33 cellular contexts compared by ENCODE assay signal in genomic region chr12:66335746-66336145, GRCh38.
"Had no signal": no experiment of that assay in that cellular context is flagged by ENCODE, and none has a peak within 500 bp of the region (broad histone marks: within the 10 kb centered on the region; RNA-seq: fewer than 3 reads in every experiment).

No MANE protein-coding gene starts in this region.

- H3K27ac Mint-ChIP-seq: activated naive CD4-positive, alpha-beta T cell treated with anti-CD3 and anti-CD28 coated beads for 36 hours; activated naive CD4-positive, alpha-beta T cell treated with anti-CD3 and anti-CD28 coated beads, Interleukin-2, amount 10 ng/mL, durations not matched to agents 7 days and 5 days; activated naive CD4-positive, alpha-beta T cell treated with anti-CD3 and anti-CD28 coated beads, Interleukin-2, amount 50 U/mL, for 24 hours; activated naive CD4-positive, alpha-beta T cell treated with anti-CD3 and anti-CD28 coated beads, Interleukin-2, amount 50 U/mL, for 72 hours; activated naive CD8-positive, alpha-beta T cell; activated naive CD8-positive, alpha-beta T cell treated with anti-CD3 and anti-CD28 coated beads for 36 hours; activated naive CD8-positive, alpha-beta T cell treated with anti-CD3 and anti-CD28 coated beads, Interleukin-2, amount 10 ng/mL, durations not matched to agents 7 days and 5 days; activated naive CD8-positive, alpha-beta T cell treated with anti-CD3 and anti-CD28 coated beads, Interleukin-2, amount 50 U/mL, for 24 hours; activated T-cell treated with anti-CD3 and anti-CD28 coated beads, Interleukin-2, amount 50 U/mL, for 24 hours; activated T-cell treated with anti-CD3 and anti-CD28 coated beads, Interleukin-2, amount 50 U/mL, for 72 hours; activated T-helper 1 cell treated with anti-CD3 and anti-CD28 coated beads, Interleukin-12 subunit alpha, Interleukin-12 subunit beta, Interleukin-2, Interleukin-4 antibody, amounts not matched to agents 30 ng/mL and 10 ng/mL and 1 ng/mL, durations not matched to agents 14 hours and 24 hours and 36 hours; activated T-helper 17 cell treated with anti-CD3 and anti-CD28 coated beads, Interleukin-2, amount 50 U/mL, for 72 hours; activated T-helper 2 cell treated with anti-CD3 and anti-CD28 coated beads, Interferon-gamma antibody, Interleukin-2, Interleukin-4, amounts not matched to agents 10 μg/mL and 5 μg/mL and 100 μg/mL, durations not matched to agents 14 hours and 24 hours and 36 hours; brain had no signal

- DNase-seq: activated effector memory CD4-positive, alpha-beta T cell treated with anti-CD3 and anti-CD28 coated beads, Interleukin-2, amount 50 U/mL, for 16 hours; activated effector memory CD4-positive, alpha-beta T cell treated with Interleukin-2 at 50 U/mL for 16 hours; activated gamma-delta T cell; activated gamma-delta T cell treated with Interleukin-2 at 50 U/mL for 16 hours; activated naive CD4-positive, alpha-beta T cell; activated naive CD4-positive, alpha-beta T cell treated with anti-CD3 and anti-CD28 coated beads for 36 hours; activated naive CD4-positive, alpha-beta T cell treated with anti-CD3 and anti-CD28 coated beads, Interleukin-2, amount 10 ng/mL, durations not matched to agents 7 days and 5 days; activated naive CD4-positive, alpha-beta T cell treated with anti-CD3 and anti-CD28 coated beads, Interleukin-2, amount 50 U/mL, for 16 hours; activated naive CD4-positive, alpha-beta T cell treated with Interleukin-2 at 50 U/mL for 16 hours; activated naive CD8-positive, alpha-beta T cell treated with anti-CD3 and anti-CD28 coated beads for 36 hours; activated naive CD8-positive, alpha-beta T cell treated with anti-CD3 and anti-CD28 coated beads, Interleukin-2, amount 10 ng/mL, durations not matched to agents 7 days and 5 days; activated naive CD8-positive, alpha-beta T cell treated with anti-CD3 and anti-CD28 coated beads, Interleukin-2, amount 50 U/mL, for 24 hours; activated T-cell treated with anti-CD3 and anti-CD28 coated beads, Interleukin-2, amount 50 U/mL, for 24 hours; activated T-cell treated with anti-CD3 and anti-CD28 coated beads, Interleukin-2, amount 50 U/mL, for 4 hours; activated T-cell treated with anti-CD3 and anti-CD28 coated beads, Interleukin-2, amount 50 U/mL, for 48 hours; activated T-cell treated with anti-CD3 and anti-CD28 coated beads, Interleukin-2, amount 50 U/mL, for 72 hours; adrenal gland; amniotic stem cell; amygdala; anterior cingulate cortex; aorta; body of pancreas; brain microvascular endothelial cell; central memory CD4-positive, alpha-beta T cell; cerebellar nuclear complex had no signal

- ATAC-seq: activated naive CD4-positive, alpha-beta T cell treated with anti-CD3 and anti-CD28 coated beads, Interleukin-2, amount 50 U/mL, for 72 hours; activated naive CD8-positive, alpha-beta T cell treated with anti-CD3 and anti-CD28 coated beads, Interleukin-2, amount 50 U/mL, for 24 hours; activated T-cell treated with anti-CD3 and anti-CD28 coated beads, Interleukin-2, amount 50 U/mL, for 4 hours; activated T-cell treated with anti-CD3 and anti-CD28 coated beads, Interleukin-2, amount 50 U/mL, for 72 hours; activated T-helper 17 cell treated with anti-CD3 and anti-CD28 coated beads, Interleukin-2, amount 50 U/mL, for 72 hours; body of pancreas had no signal

- H3K4me3 Mint-ChIP-seq: activated naive CD4-positive, alpha-beta T cell treated with anti-CD3 and anti-CD28 coated beads for 36 hours; activated naive CD4-positive, alpha-beta T cell treated with anti-CD3 and anti-CD28 coated beads, Interleukin-2, amount 10 ng/mL, durations not matched to agents 7 days and 5 days; activated naive CD4-positive, alpha-beta T cell treated with anti-CD3 and anti-CD28 coated beads, Interleukin-2, amount 50 U/mL, for 24 hours; activated naive CD8-positive, alpha-beta T cell; activated naive CD8-positive, alpha-beta T cell treated with anti-CD3 and anti-CD28 coated beads for 36 hours; activated naive CD8-positive, alpha-beta T cell treated with anti-CD3 and anti-CD28 coated beads, Interleukin-2, amount 10 ng/mL, durations not matched to agents 7 days and 5 days; activated naive CD8-positive, alpha-beta T cell treated with anti-CD3 and anti-CD28 coated beads, Interleukin-2, amount 50 U/mL, for 24 hours; activated T-cell treated with anti-CD3 and anti-CD28 coated beads, Interleukin-2, amount 50 U/mL, for 24 hours; activated T-cell treated with anti-CD3 and anti-CD28 coated beads, Interleukin-2, amount 50 U/mL, for 4 hours; activated T-cell treated with anti-CD3 and anti-CD28 coated beads, Interleukin-2, amount 50 U/mL, for 72 hours; activated T-helper 1 cell treated with anti-CD3 and anti-CD28 coated beads, Interleukin-12 subunit alpha, Interleukin-12 subunit beta, Interleukin-2, Interleukin-4 antibody, amounts not matched to agents 30 ng/mL and 10 ng/mL and 1 ng/mL, durations not matched to agents 14 hours and 24 hours and 36 hours; activated T-helper 17 cell treated with anti-CD3 and anti-CD28 coated beads, Interleukin-2, amount 50 U/mL, for 72 hours; brain; central memory CD8-positive, alpha-beta T cell had no signal

- H3K9me3 Mint-ChIP-seq: activated T-cell treated with anti-CD3 and anti-CD28 coated beads, Interleukin-2, amount 50 U/mL, for 72 hours; activated T-helper 2 cell treated with anti-CD3 and anti-CD28 coated beads, Interferon-gamma antibody, Interleukin-2, Interleukin-4, amounts not matched to agents 10 μg/mL and 5 μg/mL and 100 μg/mL, durations not matched to agents 14 hours and 24 hours and 36 hours; central memory CD8-positive, alpha-beta T cell had no signal

- H3K27me3 Mint-ChIP-seq: activated naive CD4-positive, alpha-beta T cell treated with anti-CD3 and anti-CD28 coated beads, Interleukin-2, amount 10 ng/mL, durations not matched to agents 7 days and 5 days; activated naive CD4-positive, alpha-beta T cell treated with anti-CD3 and anti-CD28 coated beads, Interleukin-2, amount 50 U/mL, for 24 hours; activated naive CD8-positive, alpha-beta T cell; activated naive CD8-positive, alpha-beta T cell treated with anti-CD3 and anti-CD28 coated beads for 36 hours; activated naive CD8-positive, alpha-beta T cell treated with anti-CD3 and anti-CD28 coated beads, Interleukin-2, amount 10 ng/mL, durations not matched to agents 7 days and 5 days; activated naive CD8-positive, alpha-beta T cell treated with anti-CD3 and anti-CD28 coated beads, Interleukin-2, amount 50 U/mL, for 24 hours; activated T-cell treated with anti-CD3 and anti-CD28 coated beads, Interleukin-2, amount 50 U/mL, for 24 hours; activated T-helper 17 cell treated with anti-CD3 and anti-CD28 coated beads, Interleukin-2, amount 50 U/mL, for 72 hours; brain; central memory CD8-positive, alpha-beta T cell had no signal

- H3K4me1 Mint-ChIP-seq: activated naive CD4-positive, alpha-beta T cell treated with anti-CD3 and anti-CD28 coated beads, Interleukin-2, amount 10 ng/mL, durations not matched to agents 7 days and 5 days; brain had no signal
